ENCODE assay signal across 8 cellular contexts in genomic region chr7:74656421-74656910, GRCh38. TPM values are rescaled to one million over a fixed set of nuclear protein-coding genes. Genes with fewer than 3 reads are reported as not detected.
A peak's percentile ranks its signal among the peaks of the same experiment; 100 is the strongest.
DNase-seq lines count a peak whose midpoint lies in the region; ATAC-seq and TF ChIP-seq lines count a peak whose summit lies in the region.

No MANE protein-coding gene starts in this region.

- H3K36me3 ChIP-seq in left lung = no peaks in the 10 kb centered on the region

- TF ChIP-seq CTCF in choroid plexus epithelial cell (conservative IDR thresholded peaks at IDR 0.05; ENCODE audit: low read depth, low read length) = peak; percentile 5
- TF ChIP-seq CTCF in left lung (IDR thresholded peaks at IDR 0.05) = no peak

- intact Hi-C loops in left lung (cut with DNase I) = no loop called here

- peak overlapping the region; percentile 98 to 100 for H3K27ac ChIP-seq in left lung

- ATAC-seq in left lung = peak; percentile 37
- no peak for ATAC-seq in GM19023 (IDR thresholded peaks at IDR 0.05; ENCODE audit: unreplicated experiment)

- H3K4me3 ChIP-seq in choroid plexus epithelial cell (ENCODE audit: low read depth, low read length) (peak overlapping the region; percentile 74), left lung (peak overlapping the region; percentile 99 to 100)

- H3K27me3 ChIP-seq in left lung = no peaks in the 10 kb centered on the region

- DNase-seq in GDM1 (lab: John Stamatoyannopoulos, UW) (peak; percentile 20), NCI-H146 treated with DMSO at 0.1 percent for 48 hours (lab: John Stamatoyannopoulos, UW; ENCODE audit: unreplicated experiment) (peak; percentile 24), choroid plexus epithelial cell (ENCODE audit: low read depth) (peak; percentile 41), left lung (peak; percentile 73 to 82), SKM-1 (lab: John Stamatoyannopoulos, UW; ENCODE audit: unreplicated experiment) (no peak)
- DNase-seq in activated CD4-positive, alpha-beta T cell treated with anti-CD3 and anti-CD28 coated beads for 1 hour = peak; percentile 55
- peak; percentile 55 for DNase-seq in stimulated activated CD4-positive, alpha-beta T cell treated with anti-CD3 and anti-CD28 coated beads, Interleukin-4, amount 100 ng/mL, for 1 hour

- H3K9me3 ChIP-seq in left lung = no peaks in the 10 kb centered on the region

- H3K4me1 ChIP-seq in left lung = peaks cover 30 to 44% of the 10 kb centered on the region in 2 donors

RNA-seq across cellular contexts. Expression of gene GTF2I, which starts 1.1 kb away (rescaled TPM):
- 100 to 1,000 TPM; 220 to 244 TPM for total RNA-seq in left lung
